In the genomic region with DNA sequence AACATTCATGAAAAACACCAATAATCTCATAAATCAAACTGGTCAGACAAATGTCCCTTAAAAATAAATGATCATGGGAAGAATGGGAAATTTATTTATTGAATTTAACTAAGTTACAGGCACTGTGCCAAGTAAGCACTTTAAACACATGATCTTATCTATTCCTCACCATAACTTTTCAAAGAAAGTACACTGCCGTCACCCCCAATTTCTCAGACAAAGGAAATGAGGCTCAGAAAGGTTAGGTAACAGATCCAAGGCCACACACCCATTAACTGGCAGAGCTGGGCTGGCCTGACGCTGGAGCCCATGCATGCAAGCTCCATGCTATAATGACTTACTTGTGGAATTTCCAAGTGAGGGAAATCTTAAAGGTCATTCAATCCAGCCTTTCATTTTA, we compare ENCODE assay signal across 11 cellular contexts. TPM values are rescaled to one million over a fixed set of nuclear protein-coding genes. Genes with fewer than 3 reads are reported as not detected.
"Had no signal": no experiment of that assay in that cellular context is flagged by ENCODE, and none has a peak within 500 bp of the region (broad histone marks: within the 10 kb centered on the region; RNA-seq: fewer than 3 reads in every experiment).

No MANE protein-coding gene starts in this region.

- H2AFZ ChIP-seq: GM23248 had no signal

- ATAC-seq: HCT116, HepG2 had no signal

- DNase-seq: GM23248, H9, HFFc6, KG1 had no signal

- H3K9ac ChIP-seq: GM23248 had no signal

- H3K27ac ChIP-seq: GM23248, HL-60 had no signal

- H3K4me3 ChIP-seq: GM23248 had no signal

- H3K4me1 Mint-ChIP-seq: H9, IgD-negative memory B cell had no signal

- H3K4me3 Mint-ChIP-seq: H9, HFFc6, IgD-negative memory B cell had no signal

- FAIRE-seq: H1, H54, HepG2 had no signal

- H3K36me3 Mint-ChIP-seq: IgD-negative memory B cell had no signal

- H3K27ac Mint-ChIP-seq: HFFc6, IgD-negative memory B cell had no signal

- H3K9me3 Mint-ChIP-seq: H9, HFFc6, IgD-negative memory B cell had no signal

RNA-seq across cellular contexts. Expression of gene ABCC8, which starts 12.8 kb away (rescaled TPM):
- total RNA-seq: GM23248, HepG2, HFFc6, HT1080 had no signal
- polyA plus RNA-seq: GM23248, HepG2, IgD-negative memory B cell had no signal
